ENCODE assay signal across 8 cellular contexts in genomic region chr1:36155560-36156328, GRCh38. TPM values are rescaled to one million over a fixed set of nuclear protein-coding genes. Genes with fewer than 3 reads are reported as not detected.
DNase-seq lines count a peak whose midpoint lies in the region; ATAC-seq and TF ChIP-seq lines count a peak whose summit lies in the region.

Gene MAP7D1 (plus strand): TSS chr1:36156160. CDS start chr1:36156418, 258 bp downstream.

- H3K36me3 ChIP-seq in ovary (no peaks in the 10 kb centered on the region), thymus (ENCODE audit: control insufficient read depth, insufficient read depth) (no peaks in the 10 kb centered on the region)

- H3K27ac ChIP-seq in ovary: peak within 1 kb of the TSS; percentile 97 to 98
- peak within 1 kb of the TSS; percentile 95 for H3K27ac ChIP-seq in thymus (ENCODE audit: low read depth)

- H3K27ac Mint-ChIP-seq in activated naive CD4-positive, alpha-beta T cell treated with anti-CD3 and anti-CD28 coated beads, Interleukin-2, amount 50 U/mL, for 24 hours: peak within 1 kb of the TSS; percentile 97
- peak within 1 kb of the TSS; percentile 92 for H3K27ac Mint-ChIP-seq in glutamatergic neuron (ENCODE audit: unreplicated experiment)

- intact Hi-C loops in ovary (cut with DNase I): loop anchor here in 3 of 4 donors (5.0 to 10.0 kb wide), 4 partner anchors 69 to 269 kb away; partner anchors contain the start of gene THRAP3 (in 1 of the 3)

- no peaks in the 10 kb centered on the region for H3K27me3 Mint-ChIP-seq in activated naive CD4-positive, alpha-beta T cell treated with anti-CD3 and anti-CD28 coated beads, Interleukin-2, amount 50 U/mL, for 24 hours
- H3K27me3 Mint-ChIP-seq in glutamatergic neuron (ENCODE audit: unreplicated experiment): peaks cover 18% of the 10 kb centered on the region

- H3K9me3 Mint-ChIP-seq in activated naive CD4-positive, alpha-beta T cell treated with anti-CD3 and anti-CD28 coated beads, Interleukin-2, amount 50 U/mL, for 24 hours: no peaks in the 10 kb centered on the region
- peaks cover 4% of the 10 kb centered on the region for H3K9me3 Mint-ChIP-seq in glutamatergic neuron (ENCODE audit: unreplicated experiment)

- H3K4me1 ChIP-seq in ovary (ENCODE audit: insufficient read depth): peaks cover 17% of the 10 kb centered on the region
- H3K4me1 ChIP-seq in thymus (ENCODE audit: control insufficient read depth, insufficient read depth, low read length): peaks cover 37% of the 10 kb centered on the region

- H3K4me3 Mint-ChIP-seq in activated naive CD4-positive, alpha-beta T cell treated with anti-CD3 and anti-CD28 coated beads, Interleukin-2, amount 50 U/mL, for 24 hours: peak within 1 kb of the TSS; percentile 94
- H3K4me3 Mint-ChIP-seq in glutamatergic neuron (ENCODE audit: unreplicated experiment): peak within 1 kb of the TSS; percentile 87

- no peak for TF ChIP-seq EP300 in ovary (IDR thresholded peaks at IDR 0.05)

- peak; percentile 46 for ATAC-seq in GM21723 (IDR thresholded peaks at IDR 0.05; ENCODE audit: unreplicated experiment)

- TF ChIP-seq CTCF in glutamatergic neuron (IDR thresholded peaks at IDR 0.05; ENCODE audit: partially characterized antibody, unreplicated experiment) (no peak), ovary (IDR thresholded peaks at IDR 0.05) (no peak)

- no peaks in the 10 kb centered on the region for H3K9me3 ChIP-seq in ovary
- peaks cover 1% of the 10 kb centered on the region for H3K9me3 ChIP-seq in thymus (ENCODE audit: control insufficient read depth)

- peaks cover 72% of the 10 kb centered on the region for H3K4me1 Mint-ChIP-seq in activated naive CD4-positive, alpha-beta T cell treated with anti-CD3 and anti-CD28 coated beads, Interleukin-2, amount 50 U/mL, for 24 hours
- H3K4me1 Mint-ChIP-seq in glutamatergic neuron (ENCODE audit: low read depth, unreplicated experiment): peaks cover 27% of the 10 kb centered on the region

- H3K36me3 Mint-ChIP-seq in activated naive CD4-positive, alpha-beta T cell treated with anti-CD3 and anti-CD28 coated beads, Interleukin-2, amount 50 U/mL, for 24 hours: peaks cover 5% of the 10 kb centered on the region
- no peaks in the 10 kb centered on the region for H3K36me3 Mint-ChIP-seq in glutamatergic neuron (ENCODE audit: unreplicated experiment)

- H3K4me3 ChIP-seq in ovary: peak within 1 kb of the TSS; percentile 93
- peak within 1 kb of the TSS; percentile 99 for H3K4me3 ChIP-seq in thymus (ENCODE audit: low read length)

- TF ChIP-seq POLR2A in ovary (IDR thresholded peaks at IDR 0.05): peak; percentile 69

- no peaks in the 10 kb centered on the region for H3K27me3 ChIP-seq in ovary
- no peaks in the 10 kb centered on the region for H3K27me3 ChIP-seq in thymus (ENCODE audit: control insufficient read depth, insufficient read depth)

- WGBS in ovary, 3 donors: 0 to 1% (median 1%) methylated on average over 23 to 84 of the region's 84 CpGs
- under 1% methylated on average over 84 of the region's 84 CpGs for WGBS in thymus

- DNase-seq in DMS53 treated with DMSO at 0.1 percent for 48 hours (lab: John Stamatoyannopoulos, UW; ENCODE audit: unreplicated experiment): peak; percentile 41
- peak; percentile 84 for DNase-seq in LHCN-M2 (ENCODE audit: low read depth)
- peak; percentile 67 for DNase-seq in SKM-1 treated with dmso at 0.1 percent for 144 hours (lab: John Stamatoyannopoulos, UW; ENCODE audit: unreplicated experiment)
- peak; percentile 79 for DNase-seq in glutamatergic neuron
- peak; percentile 91 to 93 (median 92) for DNase-seq in ovary

RNA-seq across cellular contexts. Expression of gene MAP7D1, which starts in this region (rescaled TPM):
- total RNA-seq in LHCN-M2 (2014; rRNA removed) (252 and 271 TPM in 2 replicates), glutamatergic neuron (ENCODE audit: unreplicated experiment) (152 TPM), ovary (10 to 100 TPM; 34.9 to 99.1 (median 69.0) TPM)
- polyA plus RNA-seq in LHCN-M2 (2012): 146 TPM
- polyA plus RNA-seq in ovary (10 to 100 TPM; 31.4 to 44.3 TPM), thymus (68.6 TPM)

Comparison
In these comparisons a context has a peak if more than half of its experiments do, and no peak if none do; other contexts are left out.
1. Peak in every context shown above with its lines: DNase-seq, ATAC-seq, H3K4me3 ChIP-seq and H3K27ac ChIP-seq.
2. DNase-seq: peak in every context shown above with its lines; median percentile 92 in ovary; 84 in LHCN-M2; 79 in glutamatergic neuron; 67 in SKM-1 treated with dmso at 0.1 percent for 144 hours; 41 in DMS53 treated with DMSO at 0.1 percent for 48 hours.